Comparison of ENCODE assay signal across 20 cellular contexts in the genomic region with DNA sequence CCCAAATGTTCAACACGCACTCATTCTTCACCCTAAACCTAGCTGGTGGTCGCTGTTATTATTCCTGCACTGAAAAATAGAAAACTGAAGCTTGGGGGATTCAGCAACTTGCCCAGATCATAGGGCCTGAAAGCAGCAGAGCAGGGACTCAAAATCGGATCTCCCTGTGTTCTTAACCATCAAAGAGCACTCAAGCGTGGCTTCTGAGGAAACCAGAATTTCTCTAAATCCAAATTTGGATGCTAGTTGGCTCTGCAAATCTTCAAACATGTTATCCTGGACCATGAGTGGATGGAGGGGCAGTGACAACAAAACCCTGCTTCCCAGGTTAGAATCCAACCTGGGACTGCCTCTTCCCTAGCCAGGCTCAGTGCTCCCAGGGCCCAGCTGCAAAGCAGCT.
"Had no signal": no experiment of that assay in that cellular context is flagged by ENCODE, and none has a peak within 500 bp of the region (broad histone marks: within the 10 kb centered on the region; RNA-seq: fewer than 3 reads in every experiment).

No MANE protein-coding gene starts in this region.

- H3K27me3 Mint-ChIP-seq: activated CD4-positive, alpha-beta memory T cell treated with anti-CD3 and anti-CD28 coated beads for 36 hours had no signal

- H3K27ac Mint-ChIP-seq: activated CD4-positive, alpha-beta memory T cell treated with anti-CD3 and anti-CD28 coated beads for 36 hours; activated naive CD8-positive, alpha-beta T cell treated with anti-CD3 and anti-CD28 coated beads, Interleukin-2, amount 10 ng/mL, durations not matched to agents 7 days and 5 days; activated T-helper 2 cell treated with anti-CD3 and anti-CD28 coated beads, Interferon-gamma antibody, Interleukin-2, Interleukin-4, amounts not matched to agents 10 μg/mL and 5 μg/mL and 100 μg/mL, durations not matched to agents 14 hours and 24 hours and 36 hours; T-helper 1 cell treated with Interleukin-12 subunit alpha and Interleukin-12 subunit beta and Interleukin-4 antibody, amounts not matched to agents 30 μg/mL and 1 μg/mL, for 36 hours had no signal

- H3K27me3 ChIP-seq: body of pancreas, gastrocnemius medialis had no signal

- H3K36me3 Mint-ChIP-seq: activated CD4-positive, alpha-beta memory T cell treated with anti-CD3 and anti-CD28 coated beads for 36 hours; activated naive CD8-positive, alpha-beta T cell treated with anti-CD3 and anti-CD28 coated beads, Interleukin-2, amount 10 ng/mL, durations not matched to agents 7 days and 5 days had no signal

- DNase-seq: activated CD4-positive, alpha-beta memory T cell treated with anti-CD3 and anti-CD28 coated beads for 36 hours; activated CD4-positive, alpha-beta T cell treated with anti-CD3 and anti-CD28 coated beads for 4 hours; activated naive CD4-positive, alpha-beta T cell treated with Interleukin-2 at 50 U/mL for 16 hours; activated naive CD8-positive, alpha-beta T cell treated with anti-CD3 and anti-CD28 coated beads, Interleukin-2, amount 10 ng/mL, durations not matched to agents 7 days and 5 days; amygdala; caudate nucleus; gastrocnemius medialis; head of caudate nucleus; left ventricle myocardium superior; naive thymus-derived CD4-positive, alpha-beta T cell; psoas muscle; right cardiac atrium; stimulated activated CD4-positive, alpha-beta T cell treated with anti-CD3 and anti-CD28 coated beads, Interleukin-15, amount 100 ng/mL, for 24 hours; stimulated activated CD4-positive, alpha-beta T cell treated with anti-CD3 and anti-CD28 coated beads, Interleukin-4, amount 100 ng/mL, for 1 hour had no signal

- H3K4me3 ChIP-seq: body of pancreas, gastrocnemius medialis, psoas muscle, thoracic aorta had no signal

- H3K27ac ChIP-seq: gastrocnemius medialis, psoas muscle, thoracic aorta, VCaP had no signal

- H3K9me3 Mint-ChIP-seq: activated CD4-positive, alpha-beta memory T cell treated with anti-CD3 and anti-CD28 coated beads for 36 hours; activated naive CD8-positive, alpha-beta T cell treated with anti-CD3 and anti-CD28 coated beads, Interleukin-2, amount 10 ng/mL, durations not matched to agents 7 days and 5 days; activated T-helper 2 cell treated with anti-CD3 and anti-CD28 coated beads, Interferon-gamma antibody, Interleukin-2, Interleukin-4, amounts not matched to agents 10 μg/mL and 5 μg/mL and 100 μg/mL, durations not matched to agents 14 hours and 24 hours and 36 hours; naive thymus-derived CD4-positive, alpha-beta T cell; T-helper 1 cell treated with Interleukin-12 subunit alpha and Interleukin-12 subunit beta and Interleukin-4 antibody, amounts not matched to agents 30 μg/mL and 1 μg/mL, for 36 hours had no signal

- ATAC-seq: body of pancreas; gastrocnemius medialis; left ventricle myocardium superior; naive thymus-derived CD4-positive, alpha-beta T cell; psoas muscle had no signal

- H3K4me3 Mint-ChIP-seq: activated CD4-positive, alpha-beta memory T cell treated with anti-CD3 and anti-CD28 coated beads for 36 hours; activated naive CD8-positive, alpha-beta T cell treated with anti-CD3 and anti-CD28 coated beads, Interleukin-2, amount 10 ng/mL, durations not matched to agents 7 days and 5 days; naive thymus-derived CD4-positive, alpha-beta T cell; T-helper 1 cell treated with Interleukin-12 subunit alpha and Interleukin-12 subunit beta and Interleukin-4 antibody, amounts not matched to agents 30 μg/mL and 1 μg/mL, for 36 hours had no signal

- FAIRE-seq: urothelium cell line had no signal

- H3K9me3 ChIP-seq: body of pancreas, gastrocnemius medialis, psoas muscle, thoracic aorta had no signal

- H3K36me3 ChIP-seq: gastrocnemius medialis, thoracic aorta had no signal
